Comparison of ENCODE assay signal across 9 cellular contexts in genomic region chr3:3179407-3180094, GRCh38. TPM values are rescaled to one million over a fixed set of nuclear protein-coding genes. Genes with fewer than 3 reads are reported as not detected.
A peak's percentile ranks its signal among the peaks of the same experiment; 100 is the strongest.
DNase-seq lines count a peak whose midpoint lies in the region; ATAC-seq, FAIRE-seq and TF ChIP-seq lines count a peak whose summit lies in the region.
"Had no signal": no experiment of that assay in that cellular context is flagged by ENCODE, and none has a peak within 500 bp of the region (broad histone marks: within the 10 kb centered on the region; RNA-seq: fewer than 3 reads in every experiment).

Gene CRBN (minus strand): TSS chr3:3179691. CDS start chr3:3179687, 4 bp downstream.

- H3K27ac Mint-ChIP-seq in central memory CD8-positive, alpha-beta T cell (ENCODE audit: low read depth): peak within 1 kb of the TSS; percentile 90

- peak within 1 kb of the TSS; percentile 90 to 93 (median 90) for H3K4me3 ChIP-seq in keratinocyte (ENCODE audit: control insufficient read depth in 2 of 3, extremely low read depth in 1 of 3, insufficient read depth in 2 of 3, low read depth in 1 of 3, low read length in 3 of 3)

- peak within 1 kb of the TSS; percentile 94 for H2AFZ ChIP-seq in keratinocyte (ENCODE audit: control insufficient read depth, low read length)

- peak; percentile 87 to 97 (median 94) for TF ChIP-seq CTCF in keratinocyte (optimal IDR thresholded peaks at IDR 0.05 in 1 of 3, IDR thresholded peaks at IDR 0.05 in 1 of 3, conservative IDR thresholded peaks at IDR 0.05 in 1 of 3; ENCODE audit: extremely low read depth in 1 of 3, insufficient read depth in 2 of 3, low read length in 3 of 3)

- H3K27me3 Mint-ChIP-seq in central memory CD8-positive, alpha-beta T cell: peaks cover 10% of the 10 kb centered on the region

- H3K4me3 Mint-ChIP-seq in central memory CD8-positive, alpha-beta T cell: peak within 1 kb of the TSS; percentile 90

- H3K9ac ChIP-seq in keratinocyte (ENCODE audit: control insufficient read depth, extremely low read depth, insufficient read depth, low read length): peak within 1 kb of the TSS; percentile 86

- H3K4me2 ChIP-seq in keratinocyte (ENCODE audit: control insufficient read depth, extremely low read depth, insufficient read depth, low read depth, low read length): peak within 1 kb of the TSS; percentile 91

- H3K4me1 Mint-ChIP-seq in central memory CD8-positive, alpha-beta T cell: peaks cover 37% of the 10 kb centered on the region

- H3K4me1 ChIP-seq in keratinocyte (ENCODE audit: control insufficient read depth, extremely low read depth, insufficient read depth, low read length): peaks cover 13% of the 10 kb centered on the region

- dilution Hi-C loops in keratinocyte (cut with MboI; ENCODE audit: extremely low pct_ligation_motif_present, low sequenced_read_pairs): no loop called here

- H3K79me2 ChIP-seq in keratinocyte (ENCODE audit: control insufficient read depth, insufficient read depth, low read length): peaks cover 38% of the 10 kb centered on the region

- ATAC-seq in GM18867 (IDR thresholded peaks at IDR 0.05; ENCODE audit: unreplicated experiment) (peak; percentile 99), HG03097 (IDR thresholded peaks at IDR 0.05; ENCODE audit: low FRiP score, unreplicated experiment) (peak; percentile 99)
- peak; percentile 96 to 97 for ATAC-seq in activated CD4-positive, CD25-positive, alpha-beta regulatory T cell treated with anti-CD3 and anti-CD28 coated beads, Interleukin-2, amount 50 U/mL, for 24 hours
- ATAC-seq in central memory CD8-positive, alpha-beta T cell (replicated peaks; ENCODE audit: extremely low read depth, poor library complexity, severe bottlenecking): peak; percentile 94

- H3K9me3 ChIP-seq in keratinocyte (ENCODE audit: control insufficient read depth, low read depth, low read length): no peaks in the 10 kb centered on the region

- H3K36me3 Mint-ChIP-seq in central memory CD8-positive, alpha-beta T cell (ENCODE audit: insufficient read depth): peaks cover 20% of the 10 kb centered on the region

- H3K27ac ChIP-seq in keratinocyte (ENCODE audit: control insufficient read depth, insufficient read depth, low read length): peak within 1 kb of the TSS; percentile 61

- DNase-seq in AG08396 (ENCODE audit: low spot score) (peak; percentile 97), NCI-H345 (lab: John Stamatoyannopoulos, UW) (peak; percentile 83), keratinocyte (ENCODE audit: low read depth, low spot score) (peak; percentile 17)
- DNase-seq in central memory CD8-positive, alpha-beta T cell (ENCODE audit: low spot score in 2 of 2): peak; percentile 82
- peak; percentile 78 to 83 for DNase-seq in stimulated activated CD4-positive, alpha-beta T cell treated with anti-CD3 and anti-CD28 coated beads, Interleukin-15, amount 100 ng/mL, for 1 hour (ENCODE audit: low read depth in 1 of 2, low spot score in 1 of 2)

- no peaks in the 10 kb centered on the region for H3K27me3 ChIP-seq in keratinocyte (ENCODE audit: control insufficient read depth, extremely low read depth, insufficient read depth, low read length)

- no peaks in the 10 kb centered on the region for H3K36me3 ChIP-seq in keratinocyte (ENCODE audit: control insufficient read depth in 2 of 2, extremely low read depth in 1 of 2, insufficient read depth in 2 of 2, low read length in 2 of 2)

- no peaks in the 10 kb centered on the region for H4K20me1 ChIP-seq in keratinocyte (ENCODE audit: control insufficient read depth, extremely low read depth, insufficient read depth, low read length)

- H3K9me3 Mint-ChIP-seq in central memory CD8-positive, alpha-beta T cell: no peaks in the 10 kb centered on the region

- no peak for FAIRE-seq in keratinocyte (lab: Jason Lieb, UNC)
- FAIRE-seq: colon had no signal

- H3K9me1 ChIP-seq in keratinocyte (ENCODE audit: control insufficient read depth, extremely low read depth, insufficient read depth, low read length): no peaks in the 10 kb centered on the region

RNA-seq across cellular contexts. Expression of gene CRBN, which starts in this region (rescaled TPM):
- 21.9 to 37.7 TPM (median 26.8 TPM) in 3 replicates for polyA plus RNA-seq in keratinocyte
- polyA plus RNA-seq in keratinocyte (2011; ENCODE audit: low read depth): 54.1 TPM
- 15.6 and 28.7 TPM in 2 replicates for polyA plus RNA-seq in keratinocyte (2011; cell fraction: cytosol; rRNA removed)
- polyA plus RNA-seq in keratinocyte (2011; cell fraction: nucleus; rRNA removed): 22.9 and 26.9 TPM in 2 replicates
- polyA plus RNA-seq in keratinocyte (2012; ENCODE audit: low replicate concordance): 15.8 and 26.2 TPM in 2 replicates
- polyA minus RNA-seq in keratinocyte: 13.9 to 30.6 TPM (median 25.9 TPM) in 3 replicates
- 16.5 TPM for polyA minus RNA-seq in keratinocyte (2011; cell fraction: cytosol; rRNA and poly(A)+ RNA removed)
- polyA minus RNA-seq in keratinocyte (2011; cell fraction: nucleus; rRNA and poly(A)+ RNA removed): 10.0 and 22.0 TPM in 2 replicates

Comparison
In these comparisons a context has a peak if more than half of its experiments do, and no peak if none do; other contexts are left out.
1. Peak in every context shown above with its lines: DNase-seq, ATAC-seq, H3K4me3 ChIP-seq and H3K27ac ChIP-seq.
2. DNase-seq: peak in every context shown above with its lines; median percentile 97 in AG08396; 83 in NCI-H345; 82 in central memory CD8-positive, alpha-beta T cell; 80 in stimulated activated CD4-positive, alpha-beta T cell treated with anti-CD3 and anti-CD28 coated beads, Interleukin-15, amount 100 ng/mL, for 1 hour; 17 in keratinocyte.